In the genomic region with DNA sequence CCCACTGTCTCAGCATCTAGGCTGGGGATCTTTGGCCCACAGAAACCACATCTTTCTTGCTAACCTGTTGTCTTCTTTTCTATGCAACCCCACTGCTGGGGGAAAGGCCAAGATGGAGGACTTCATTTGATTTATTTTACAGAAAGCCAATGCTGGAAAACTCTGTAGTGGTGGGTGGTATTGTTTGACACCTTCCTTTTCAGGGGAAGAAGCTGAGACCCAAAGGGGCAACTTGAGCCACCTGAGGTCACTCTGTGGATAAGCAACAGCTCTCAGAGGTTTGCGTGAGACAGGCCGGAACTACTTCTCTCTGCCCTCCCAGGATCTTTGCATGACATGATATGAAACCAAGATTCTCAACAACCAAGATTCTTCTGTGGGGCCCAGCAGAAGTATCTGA, we compare ENCODE assay signal across 14 cellular contexts.
DNase-seq lines count a peak whose midpoint lies in the region; ATAC-seq and TF ChIP-seq lines count a peak whose summit lies in the region.
"Had no signal": no experiment of that assay in that cellular context is flagged by ENCODE, and none has a peak within 500 bp of the region (broad histone marks: within the 10 kb centered on the region; RNA-seq: fewer than 3 reads in every experiment).

No MANE protein-coding gene starts in this region.

- H3K27me3 Mint-ChIP-seq in activated naive CD4-positive, alpha-beta T cell treated with anti-CD3 and anti-CD28 coated beads, Interleukin-2, amount 10 ng/mL, durations not matched to agents 7 days and 5 days = no peaks in the 10 kb centered on the region
- H3K27me3 Mint-ChIP-seq in stimulated activated naive CD8-positive, alpha-beta T cell treated with anti-CD3 and anti-CD28 coated beads, Interleukin-15, amount 100 ng/mL, for 72 hours = no peaks in the 10 kb centered on the region

- peak; percentile 88 for ATAC-seq in stimulated activated naive CD8-positive, alpha-beta T cell treated with anti-CD3 and anti-CD28 coated beads, Interleukin-15, amount 100 ng/mL, for 72 hours
- ATAC-seq: heart right ventricle had no signal

- H2AFZ ChIP-seq in KMS-11 (ENCODE audit: low read depth) = peak overlapping the region; percentile 76

- H3K36me3 ChIP-seq in KMS-11 (ENCODE audit: insufficient read depth) (no peaks in the 10 kb centered on the region), Peyer's patch (no peaks in the 10 kb centered on the region)
- H3K36me3 ChIP-seq: heart right ventricle, right atrium auricular region, vagina had no signal

- peak; percentile 44 for DNase-seq in stimulated activated CD4-positive, alpha-beta T cell treated with anti-CD3 and anti-CD28 coated beads, Interleukin-15, amount 100 ng/mL, for 24 hours
- DNase-seq in stimulated activated CD4-positive, alpha-beta T cell treated with anti-CD3 and anti-CD28 coated beads, Interleukin-4, amount 100 ng/mL, for 4 hours = no peak
- peak; percentile 38 for DNase-seq in activated naive CD4-positive, alpha-beta T cell treated with anti-CD3 and anti-CD28 coated beads, Interleukin-2, amount 10 ng/mL, durations not matched to agents 7 days and 5 days
- DNase-seq in stimulated activated naive CD8-positive, alpha-beta T cell treated with anti-CD3 and anti-CD28 coated beads, Interleukin-15, amount 100 ng/mL, for 72 hours = peak; percentile 23 to 52
- DNase-seq in Peyer's patch (no peak), epidermal melanocyte (ENCODE audit: insufficient read length, low spot score) (no peak)
- DNase-seq: heart right ventricle, immature natural killer cell, KBM-7, NCI-H2029 treated with DMSO at 0.1 percent for 48 hours, NCI-H524 treated with DMSO at 0.1 percent for 48 hours had no signal

- no peaks in the 10 kb centered on the region for H3K36me3 Mint-ChIP-seq in activated naive CD4-positive, alpha-beta T cell treated with anti-CD3 and anti-CD28 coated beads, Interleukin-2, amount 10 ng/mL, durations not matched to agents 7 days and 5 days

- no peaks in the 10 kb centered on the region for H3K79me2 ChIP-seq in KMS-11 (ENCODE audit: insufficient read depth, low read depth)

- no peak for TF ChIP-seq POLR2A in Peyer's patch (IDR thresholded peaks at IDR 0.05)

- H3K4me3 ChIP-seq in KMS-11 (IDR thresholded peaks at IDR 0.05; ENCODE audit: insufficient read depth, low read depth, low read length) (no peak overlapping the region), Peyer's patch (no peak overlapping the region)
- H3K4me3 ChIP-seq: heart right ventricle, right atrium auricular region, vagina had no signal

- H3K4me3 Mint-ChIP-seq in activated naive CD4-positive, alpha-beta T cell treated with anti-CD3 and anti-CD28 coated beads, Interleukin-2, amount 10 ng/mL, durations not matched to agents 7 days and 5 days = no peak overlapping the region
- peak overlapping the region; percentile 4 to 48 for H3K4me3 Mint-ChIP-seq in stimulated activated naive CD8-positive, alpha-beta T cell treated with anti-CD3 and anti-CD28 coated beads, Interleukin-15, amount 100 ng/mL, for 72 hours

- TF ChIP-seq CTCF in KMS-11 (conservative IDR thresholded peaks at IDR 0.05; ENCODE audit: low read depth, low read length) = no peak
- TF ChIP-seq CTCF in Peyer's patch (IDR thresholded peaks at IDR 0.05) = no peak

- H3K27me3 ChIP-seq in KMS-11 (ENCODE audit: insufficient read depth, low read depth) (no peaks in the 10 kb centered on the region), Peyer's patch (no peaks in the 10 kb centered on the region)
- H3K27me3 ChIP-seq: right atrium auricular region, vagina had no signal

- H3K9me3 ChIP-seq in Peyer's patch = no peaks in the 10 kb centered on the region
- H3K9me3 ChIP-seq: heart right ventricle, right atrium auricular region, vagina had no signal

- H3K9me3 Mint-ChIP-seq in activated naive CD4-positive, alpha-beta T cell treated with anti-CD3 and anti-CD28 coated beads, Interleukin-2, amount 10 ng/mL, durations not matched to agents 7 days and 5 days = peaks cover 7% of the 10 kb centered on the region
- peaks cover 0 to 11% of the 10 kb centered on the region in 2 donors for H3K9me3 Mint-ChIP-seq in stimulated activated naive CD8-positive, alpha-beta T cell treated with anti-CD3 and anti-CD28 coated beads, Interleukin-15, amount 100 ng/mL, for 72 hours
- H3K9me3 Mint-ChIP-seq: immature natural killer cell had no signal

- H3K27ac ChIP-seq in KMS-11 (peak overlapping the region; percentile 88), Peyer's patch (no peak overlapping the region)
- H3K27ac ChIP-seq: heart right ventricle, right atrium auricular region, vagina had no signal

- H4K20me1 ChIP-seq in KMS-11 (ENCODE audit: insufficient read depth) = no peaks in the 10 kb centered on the region

- CTCF ChIA-PET in activated naive CD4-positive, alpha-beta T cell treated with anti-CD3 and anti-CD28 coated beads, Interleukin-2, amount 10 ng/mL, durations not matched to agents 7 days and 5 days (lab: Charles Lee) = no interaction called here

- H3K27ac Mint-ChIP-seq in activated naive CD4-positive, alpha-beta T cell treated with anti-CD3 and anti-CD28 coated beads, Interleukin-2, amount 10 ng/mL, durations not matched to agents 7 days and 5 days = peak overlapping the region; percentile 93
- H3K27ac Mint-ChIP-seq in stimulated activated naive CD8-positive, alpha-beta T cell treated with anti-CD3 and anti-CD28 coated beads, Interleukin-15, amount 100 ng/mL, for 72 hours = peak overlapping the region; percentile 89 to 92

- peak overlapping the region; percentile 48; the same call in 1 of the 2 replicates for H3K4me2 ChIP-seq in KMS-11

- peak overlapping the region; percentile 30; the same call in 1 of the 2 replicates for H3K9ac ChIP-seq in KMS-11

- peaks cover 31% of the 10 kb centered on the region for H3K4me1 ChIP-seq in KMS-11 (ENCODE audit: low read depth, poor library complexity, severe bottlenecking)
- no peaks in the 10 kb centered on the region for H3K4me1 ChIP-seq in Peyer's patch
- H3K4me1 ChIP-seq: heart right ventricle, right atrium auricular region, vagina had no signal

- H3K4me1 Mint-ChIP-seq in activated naive CD4-positive, alpha-beta T cell treated with anti-CD3 and anti-CD28 coated beads, Interleukin-2, amount 10 ng/mL, durations not matched to agents 7 days and 5 days = peaks cover 31% of the 10 kb centered on the region
- peaks cover 45% of the 10 kb centered on the region for H3K4me1 Mint-ChIP-seq in stimulated activated naive CD8-positive, alpha-beta T cell treated with anti-CD3 and anti-CD28 coated beads, Interleukin-15, amount 100 ng/mL, for 72 hours

Comparison
In these comparisons a context has a peak if more than half of its experiments do, and no peak if none do; other contexts are left out.
1. DNase-seq: peak in stimulated activated CD4-positive, alpha-beta T cell treated with anti-CD3 and anti-CD28 coated beads, Interleukin-15, amount 100 ng/mL, for 24 hours (single experiment), activated naive CD4-positive, alpha-beta T cell treated with anti-CD3 and anti-CD28 coated beads, Interleukin-2, amount 10 ng/mL, durations not matched to agents 7 days and 5 days (single experiment) and stimulated activated naive CD8-positive, alpha-beta T cell treated with anti-CD3 and anti-CD28 coated beads, Interleukin-15, amount 100 ng/mL, for 72 hours (2 of 2); none in stimulated activated CD4-positive, alpha-beta T cell treated with anti-CD3 and anti-CD28 coated beads, Interleukin-4, amount 100 ng/mL, for 4 hours (0 of 2), Peyer's patch (0 of 3) and epidermal melanocyte (single experiment).